Comparison of ENCODE assay signal across 21 cellular contexts in genomic region chr3:9183011-9183410, GRCh38.
DNase-seq lines count a peak whose midpoint lies in the region; ATAC-seq, FAIRE-seq and TF ChIP-seq lines count a peak whose summit lies in the region.
"Had no signal": no experiment of that assay in that cellular context is flagged by ENCODE, and none has a peak within 500 bp of the region (broad histone marks: within the 10 kb centered on the region; RNA-seq: fewer than 3 reads in every experiment).

No MANE protein-coding gene starts in this region.

- H2AK5ac ChIP-seq in H1 (ENCODE audit: low read depth, low read length), result peak overlapping the region; percentile 54; the same call in 1 of the 2 replicates

- H3K27me3 ChIP-seq in WERI-Rb-1 (ENCODE audit: insufficient read depth, low read depth, severe bottlenecking), result no peaks in the 10 kb centered on the region
- H3K27me3 ChIP-seq in H1 (replicated peaks in 1 of 4; ENCODE audit: control insufficient read depth in 3 of 4, extremely low read depth in 1 of 4, insufficient read depth in 3 of 4, low read length in 3 of 4), result no peaks in the 10 kb centered on the region
- H3K27me3 ChIP-seq: ascending aorta, BE2C, spleen had no signal

- peak overlapping the region; percentile 75; the same call in 1 of the 2 replicates for H2BK12ac ChIP-seq in H1 (ENCODE audit: low read depth, low read length)

- H3K9ac ChIP-seq in H1 (replicated peaks in 1 of 4; ENCODE audit: extremely low read depth in 1 of 4, low read depth in 3 of 4, low read length in 3 of 4), result no peak overlapping the region

- H3K4me1 ChIP-seq in H1 (replicated peaks in 1 of 4; ENCODE audit: control insufficient read depth in 3 of 4, insufficient read depth in 4 of 4, low read length in 3 of 4), result peaks cover 2 to 15% (median 11%) of the 10 kb centered on the region in 4 experiments; a peak in 5 of 7 replicates
- H3K4me1 ChIP-seq: ascending aorta, BE2C, prostate gland had no signal

- no peak for DNase-seq in WERI-Rb-1
- no peak for DNase-seq in H1 (ENCODE audit: low read depth in 1 of 2, low spot score in 2 of 2)
- no peak for DNase-seq in mesothelial cell of epicardium (ENCODE audit: low spot score in 2 of 2, unreplicated experiment in 2 of 2)
- DNase-seq in sciatic nerve (ENCODE audit: low spot score), result no peak
- no peak for DNase-seq in NCI-H1048 (lab: John Stamatoyannopoulos, UW)
- DNase-seq in posterior vena cava (ENCODE audit: low spot score), result no peak
- no peak for DNase-seq in activated CD4-positive, alpha-beta T cell treated with anti-CD3 and anti-CD28 coated beads for 4 hours
- DNase-seq: activated CD4-positive, alpha-beta T cell treated with anti-CD3 and anti-CD28 coated beads, Interleukin-2, amount 10 ng/mL, durations not matched to agents 7 days and 5 days; activated CD8-positive, alpha-beta memory T cell treated with anti-CD3 and anti-CD28 coated beads, Interleukin-2, amount 50 U/mL, for 48 hours; BE2C; MV-4-11; NCI-H2081; PC-3; spleen; T1000 had no signal

- no peak overlapping the region for H2AFZ ChIP-seq in H1 (ENCODE audit: low read length)

- no peak overlapping the region for H4K5ac ChIP-seq in H1 (ENCODE audit: insufficient read length, low read depth, low read length)

- no peaks in the 10 kb centered on the region for H3K9me3 ChIP-seq in WERI-Rb-1 (ENCODE audit: severe bottlenecking)
- no peaks in the 10 kb centered on the region for H3K9me3 ChIP-seq in H1 (ENCODE audit: insufficient read depth in 2 of 2, low read depth in 1 of 2, low read length in 1 of 2)
- H3K9me3 ChIP-seq: ascending aorta, BE2C, prostate gland, spleen had no signal

- no peak for TF ChIP-seq RAD21 in H1 (IDR thresholded peaks at IDR 0.05 in 1 of 2, conservative IDR thresholded peaks at IDR 0.05 in 1 of 2; ENCODE audit: low read depth in 2 of 2, low read length in 2 of 2)

- H3K36me3 Mint-ChIP-seq in mesothelial cell of epicardium, result peaks cover 9% of the 10 kb centered on the region

- H3K4me3 ChIP-seq in WERI-Rb-1 (ENCODE audit: low read depth, low read length) (peak overlapping the region; percentile 39), H1 (ENCODE audit: extremely low read depth in 1 of 4, insufficient read depth in 2 of 4, low read depth in 3 of 4, low read length in 4 of 4) (no peak overlapping the region)
- H3K4me3 ChIP-seq: ascending aorta, K562, prostate gland, SK-N-MC, spleen had no signal

- peaks cover 47% of the 10 kb centered on the region for H3K4me1 Mint-ChIP-seq in mesothelial cell of epicardium

- H3K23me2 ChIP-seq in H1 (ENCODE audit: low read depth, low read length), result no peaks in the 10 kb centered on the region

- H4K91ac ChIP-seq in H1 (replicated peaks; ENCODE audit: insufficient read length, low read length), result peak overlapping the region; percentile 16

- 87% methylated on average over 3 of the region's 3 CpGs; no CpG with 5 or more reads in 1 of the 2 experiments for WGBS in H1 (ENCODE audit: extremely low coverage in 1 of 2, insufficient coverage in 1 of 2, insufficient read length in 1 of 2, insufficient replicate concordance in 2 of 2, low coverage in 1 of 2, low lambda C conversion rate in 2 of 2, missing lambda C conversion rate in 1 of 2), 2 experiments

- H3K56ac ChIP-seq in H1 (replicated peaks; ENCODE audit: insufficient read length, low read depth, low read length), result no peak overlapping the region

- no peak overlapping the region for H4K8ac ChIP-seq in H1 (ENCODE audit: extremely low read depth, insufficient read depth, low read length)

- TF ChIP-seq CTCF in WERI-Rb-1 (IDR thresholded peaks at IDR 0.05; ENCODE audit: low read depth, low read length) (no peak), H1 (IDR thresholded peaks at IDR 0.05; ENCODE audit: control extremely low read depth in 1 of 3, insufficient read depth in 1 of 3, low read depth in 1 of 3, low read length in 3 of 3) (no peak), mesothelial cell of epicardium (IDR thresholded peaks at IDR 0.05; ENCODE audit: unreplicated experiment) (no peak)

- no peaks in the 10 kb centered on the region for H3K9me3 Mint-ChIP-seq in mesothelial cell of epicardium
- H3K9me3 Mint-ChIP-seq: activated CD4-positive, alpha-beta T cell treated with anti-CD3 and anti-CD28 coated beads, Interleukin-2, amount 10 ng/mL, durations not matched to agents 7 days and 5 days; dendritic cell treated with granulocyte-macrophage colony-stimulating factor and Interleukin-4, amounts not matched to agents 40 ng/mL and 50 ng/mL, for 4 days had no signal

- H3K4ac ChIP-seq in H1 (replicated peaks; ENCODE audit: insufficient read length, low read depth, low read length), result peak overlapping the region; percentile 58

- H4K20me1 ChIP-seq in H1 (replicated peaks in 1 of 2; ENCODE audit: control insufficient read depth in 1 of 2, insufficient read depth in 2 of 2, low read length in 2 of 2), result peaks cover 0 to 2% of the 10 kb centered on the region in 2 experiments

- H3K27ac ChIP-seq in WERI-Rb-1 (peak overlapping the region; percentile 93), H1 (ENCODE audit: low read depth, low read length) (no peak overlapping the region)
- H3K27ac ChIP-seq: ascending aorta, prostate gland, SK-N-MC, spleen had no signal

- H2BK15ac ChIP-seq in H1 (ENCODE audit: low read length), result no peak overlapping the region

- H3K79me2 ChIP-seq in H1 (ENCODE audit: control insufficient read depth in 1 of 2, insufficient read depth in 2 of 2, low read length in 2 of 2), result no peaks in the 10 kb centered on the region

- no peak overlapping the region; the same call in 1 of the 2 replicates for H2BK20ac ChIP-seq in H1 (ENCODE audit: low read length)

- no peak overlapping the region for H3K18ac ChIP-seq in H1 (ENCODE audit: extremely low read depth, low read length)

- no peak for FAIRE-seq in H1 (lab: Jason Lieb, UNC)
- FAIRE-seq: H54, K562 had no signal

- peak; percentile 23 for ATAC-seq in sciatic nerve
- ATAC-seq: K562, PC-3 had no signal

- no peaks in the 10 kb centered on the region for H3K36me3 ChIP-seq in WERI-Rb-1
- no peaks in the 10 kb centered on the region for H3K36me3 ChIP-seq in H1 (ENCODE audit: control insufficient read depth in 2 of 4, insufficient read depth in 4 of 4, low read length in 3 of 4)
- H3K36me3 ChIP-seq: ascending aorta, BE2C, prostate gland, spleen had no signal

- intact Hi-C loops in sciatic nerve (cut with DNase I) (no loop called here), posterior vena cava (cut with DNase I) (no loop called here)

- H3K27ac Mint-ChIP-seq in mesothelial cell of epicardium, result peak overlapping the region; percentile 49
- H3K27ac Mint-ChIP-seq: activated CD4-positive, alpha-beta T cell treated with anti-CD3 and anti-CD28 coated beads, Interleukin-2, amount 10 ng/mL, durations not matched to agents 7 days and 5 days; dendritic cell treated with granulocyte-macrophage colony-stimulating factor and Interleukin-4, amounts not matched to agents 40 ng/mL and 50 ng/mL, for 4 days had no signal

- no peaks in the 10 kb centered on the region for H3K27me3 Mint-ChIP-seq in mesothelial cell of epicardium (ENCODE audit: low read depth)
- H3K27me3 Mint-ChIP-seq: dendritic cell treated with granulocyte-macrophage colony-stimulating factor and Interleukin-4, amounts not matched to agents 40 ng/mL and 50 ng/mL, for 4 days had no signal

- no peak overlapping the region for H3K4me3 Mint-ChIP-seq in mesothelial cell of epicardium
- H3K4me3 Mint-ChIP-seq: activated CD4-positive, alpha-beta T cell treated with anti-CD3 and anti-CD28 coated beads, Interleukin-2, amount 10 ng/mL, durations not matched to agents 7 days and 5 days; dendritic cell treated with granulocyte-macrophage colony-stimulating factor and Interleukin-4, amounts not matched to agents 40 ng/mL and 50 ng/mL, for 4 days had no signal

- H3K23ac ChIP-seq in H1 (ENCODE audit: insufficient read length), result no peak overlapping the region

- no peak overlapping the region for H2BK5ac ChIP-seq in H1 (ENCODE audit: low read depth, low read length)

- no peak for TF ChIP-seq POLR2A in H1 (IDR thresholded peaks at IDR 0.05; ENCODE audit: control extremely low read depth in 1 of 2, low read depth in 2 of 2, low read length in 2 of 2)

- CTCF ChIA-PET in H1 (lab: Charles Lee; ENCODE audit: partially characterized antibody), result no interaction called here

- POLR2A ChIA-PET in H1 (lab: Charles Lee; ENCODE audit: partially characterized antibody), result no interaction called here

- H3K4me2 ChIP-seq in H1 (ENCODE audit: insufficient read depth in 1 of 2, low read depth in 2 of 2, low read length in 2 of 2), result peak overlapping the region in 1 of 2 experiments; percentile 45; a peak in 1 of 4 replicates

- no peak overlapping the region for H2BK120ac ChIP-seq in H1 (replicated peaks; ENCODE audit: low read depth, low read length)

- TF ChIP-seq EP300 in H1 (IDR thresholded peaks at IDR 0.05; ENCODE audit: borderline replicate concordance in 1 of 2, low read depth in 2 of 2, low read length in 2 of 2), result no peak

- H3K14ac ChIP-seq in H1 (ENCODE audit: insufficient read length), result no peak overlapping the region

- no peaks in the 10 kb centered on the region for H3K79me1 ChIP-seq in H1 (ENCODE audit: low read depth, low read length)

TF ChIP-seq in H1, 55 proteins besides CTCF, POLR2A, EP300 and RAD21 (continues in another document):
- no peak for TF ChIP-seq TCF12 (IDR thresholded peaks at IDR 0.05; ENCODE audit: low read depth, low read length)
- TF ChIP-seq KDM1A (IDR thresholded peaks at IDR 0.05; ENCODE audit: borderline replicate concordance, low read length), result no peak
